ENCODE assay signal across 10 cellular contexts in genomic region chr14:63478437-63478852, GRCh38.
DNase-seq lines count a peak whose midpoint lies in the region; ATAC-seq, FAIRE-seq and TF ChIP-seq lines count a peak whose summit lies in the region.
"Had no signal": no experiment of that assay in that cellular context is flagged by ENCODE, and none has a peak within 500 bp of the region (broad histone marks: within the 10 kb centered on the region; RNA-seq: fewer than 3 reads in every experiment).

No MANE protein-coding gene starts in this region.

- H3K27ac ChIP-seq in osteoblast (ENCODE audit: low read depth, low read length): no peak overlapping the region
- H3K27ac ChIP-seq: A549 had no signal

- peaks cover 55% of the 10 kb centered on the region for H3K4me1 Mint-ChIP-seq in activated CD4-positive, alpha-beta T cell treated with anti-CD3 and anti-CD28 coated beads for 36 hours

- peaks cover 22% of the 10 kb centered on the region for H4K20me1 ChIP-seq in osteoblast (ENCODE audit: insufficient read depth, low read length)

- peaks cover 3% of the 10 kb centered on the region for H3K36me3 Mint-ChIP-seq in activated CD4-positive, alpha-beta T cell treated with anti-CD3 and anti-CD28 coated beads for 36 hours (ENCODE audit: low read depth)

- no peak for TF ChIP-seq POLR2A in H54 (IDR thresholded peaks at IDR 0.05; ENCODE audit: low read depth, low read length)

- no peaks in the 10 kb centered on the region for H3K9me3 Mint-ChIP-seq in activated CD4-positive, alpha-beta T cell treated with anti-CD3 and anti-CD28 coated beads for 36 hours (ENCODE audit: low read depth)

- H3K36me3 ChIP-seq in osteoblast (ENCODE audit: insufficient read depth, low read length): no peaks in the 10 kb centered on the region

- DNase-seq in activated CD4-positive, alpha-beta T cell treated with anti-CD3 and anti-CD28 coated beads for 36 hours: peak; percentile 16
- DNase-seq in activated CD4-positive, alpha-beta T cell treated with anti-CD3 and anti-CD28 coated beads, Interleukin-2, amount 50 U/mL, for 4 hours: no peak
- DNase-seq in osteoblast (ENCODE audit: insufficient read length, low spot score, missing footprints) (no peak), H54 (ENCODE audit: insufficient read length, low spot score) (no peak), glomerular visceral epithelial cell (ENCODE audit: extremely low spot score) (no peak), 8988T (no peak)
- DNase-seq: dermis blood vessel endothelial cell had no signal

- CTCF ChIA-PET in activated CD4-positive, alpha-beta T cell treated with anti-CD3 and anti-CD28 coated beads for 36 hours (lab: Charles Lee): interaction anchor here (0.6 to 0.8 kb wide), 2 partner anchors 9 to 47 kb away, joined by 3 read pairs; no protein-coding TSS in a partner anchor

- H3K4me1 ChIP-seq in osteoblast (ENCODE audit: insufficient read depth, low read length): peaks cover 3% of the 10 kb centered on the region

- H3K4me2 ChIP-seq in osteoblast (ENCODE audit: insufficient read depth, low read length): peak overlapping the region; percentile 42
- H3K4me2 ChIP-seq: A549 had no signal

- no peak overlapping the region for H3K27ac Mint-ChIP-seq in activated CD4-positive, alpha-beta T cell treated with anti-CD3 and anti-CD28 coated beads for 36 hours

- H3K27me3 Mint-ChIP-seq in activated CD4-positive, alpha-beta T cell treated with anti-CD3 and anti-CD28 coated beads for 36 hours: no peaks in the 10 kb centered on the region

- H2AFZ ChIP-seq in osteoblast (ENCODE audit: low read length): no peak overlapping the region

- H3K27me3 ChIP-seq in osteoblast (ENCODE audit: insufficient read depth, low read length): no peaks in the 10 kb centered on the region

- peak; percentile 67 for ATAC-seq in activated CD4-positive, alpha-beta T cell treated with anti-CD3 and anti-CD28 coated beads for 36 hours
- ATAC-seq in GM21786 (IDR thresholded peaks at IDR 0.05; ENCODE audit: unreplicated experiment) (peak; percentile 48), HG03521 (IDR thresholded peaks at IDR 0.05; ENCODE audit: unreplicated experiment) (peak; percentile 43)
- ATAC-seq: A549 had no signal

- no peak for FAIRE-seq in H54 (lab: Jason Lieb, UNC)
- FAIRE-seq: A549 had no signal

- intact Hi-C loops in activated CD4-positive, alpha-beta T cell treated with anti-CD3 and anti-CD28 coated beads for 36 hours (cut with DNase I, micrococcal nuclease): loop anchor here (1.0 to 10.0 kb wide), 7 partner anchors 10 to 1026 kb away; partner anchors contain the start of genes PPP2R5E (in 1 of the 2), SYNE2 (in 1 of the 2), WDR89 (in 1 of the 2) and ZBTB1 (in 1 of the 2)

- peaks cover 79% of the 10 kb centered on the region for H3K79me2 ChIP-seq in osteoblast (ENCODE audit: insufficient read depth, low read length)

- no peak overlapping the region for H3K4me3 Mint-ChIP-seq in activated CD4-positive, alpha-beta T cell treated with anti-CD3 and anti-CD28 coated beads for 36 hours

- no peak overlapping the region for H3K4me3 ChIP-seq in osteoblast (ENCODE audit: insufficient read depth, low read length)
- H3K4me3 ChIP-seq: A549 had no signal

- H3K9me3 ChIP-seq in osteoblast (ENCODE audit: low read depth, low read length): no peaks in the 10 kb centered on the region
- H3K9me3 ChIP-seq: A549 had no signal

- POLR2A ChIA-PET in activated CD4-positive, alpha-beta T cell treated with anti-CD3 and anti-CD28 coated beads for 36 hours (lab: Charles Lee): interaction anchor here (1.0 kb wide), 1 partner anchor 163 kb away, joined by 5 read pairs; the partner anchor contains the start of gene WDR89

- no peak for TF ChIP-seq CTCF in osteoblast (IDR thresholded peaks at IDR 0.05; ENCODE audit: extremely low read depth, low read depth, low read length)
